Comparison of ENCODE assay signal across 39 cellular contexts in the genomic region with DNA sequence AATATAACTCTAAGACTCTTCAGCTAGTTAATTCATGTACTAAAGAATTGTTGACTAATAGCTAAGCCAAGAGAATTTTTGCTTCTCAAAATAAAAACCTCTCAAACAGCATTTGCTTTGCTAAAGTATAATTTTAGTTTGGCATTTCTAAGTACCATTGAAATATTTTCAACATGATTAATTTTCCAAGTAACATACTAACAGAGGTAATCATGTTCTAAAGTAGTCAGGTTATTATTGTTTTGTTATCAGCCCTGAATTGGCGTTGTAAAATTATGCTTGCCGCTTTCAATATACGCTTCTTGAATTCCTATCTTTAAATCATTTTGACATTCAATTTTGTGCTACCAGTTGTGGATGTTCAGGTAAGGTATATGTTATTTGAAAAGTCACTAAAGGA.
"Had no signal": no experiment of that assay in that cellular context is flagged by ENCODE, and none has a peak within 500 bp of the region (broad histone marks: within the 10 kb centered on the region; RNA-seq: fewer than 3 reads in every experiment).

No MANE protein-coding gene starts in this region.

- ATAC-seq: activated naive CD4-positive, alpha-beta T cell treated with anti-CD3 and anti-CD28 coated beads, Interleukin-2, amount 50 U/mL, for 72 hours; activated naive CD8-positive, alpha-beta T cell treated with anti-CD3 and anti-CD28 coated beads, Interleukin-2, amount 50 U/mL, for 24 hours; activated T-cell treated with anti-CD3 and anti-CD28 coated beads, Interleukin-2, amount 50 U/mL, for 4 hours; activated T-cell treated with anti-CD3 and anti-CD28 coated beads, Interleukin-2, amount 50 U/mL, for 72 hours; body of pancreas had no signal

- H3K36me3 ChIP-seq: adrenal gland, ascending aorta, brain microvascular endothelial cell, breast epithelium, cardiac muscle cell had no signal

- H3K36me3 Mint-ChIP-seq: activated naive CD4-positive, alpha-beta T cell treated with anti-CD3 and anti-CD28 coated beads, Interleukin-2, amount 10 ng/mL, durations not matched to agents 7 days and 5 days; activated naive CD4-positive, alpha-beta T cell treated with anti-CD3 and anti-CD28 coated beads, Interleukin-2, amount 50 U/mL, for 24 hours; activated naive CD4-positive, alpha-beta T cell treated with anti-CD3 and anti-CD28 coated beads, Interleukin-2, amount 50 U/mL, for 72 hours; activated naive CD8-positive, alpha-beta T cell; activated naive CD8-positive, alpha-beta T cell treated with anti-CD3 and anti-CD28 coated beads for 36 hours; activated naive CD8-positive, alpha-beta T cell treated with anti-CD3 and anti-CD28 coated beads, Interleukin-2, amount 10 ng/mL, durations not matched to agents 7 days and 5 days; brain had no signal

- FAIRE-seq: astrocyte, bronchial epithelial cell had no signal

- H3K27ac ChIP-seq: adrenal gland, ascending aorta, body of pancreas, brain microvascular endothelial cell, breast epithelium, cardiac muscle cell had no signal

- H3K9me3 Mint-ChIP-seq: activated naive CD4-positive, alpha-beta T cell treated with anti-CD3 and anti-CD28 coated beads for 36 hours; activated naive CD4-positive, alpha-beta T cell treated with anti-CD3 and anti-CD28 coated beads, Interleukin-2, amount 50 U/mL, for 24 hours; activated naive CD8-positive, alpha-beta T cell treated with anti-CD3 and anti-CD28 coated beads for 36 hours; activated naive CD8-positive, alpha-beta T cell treated with anti-CD3 and anti-CD28 coated beads, Interleukin-2, amount 50 U/mL, for 24 hours had no signal

- H3K9me3 ChIP-seq: adrenal gland, ascending aorta, body of pancreas, breast epithelium had no signal

- H3K27me3 Mint-ChIP-seq: activated naive CD4-positive, alpha-beta T cell treated with anti-CD3 and anti-CD28 coated beads, Interleukin-2, amount 10 ng/mL, durations not matched to agents 7 days and 5 days; activated naive CD4-positive, alpha-beta T cell treated with anti-CD3 and anti-CD28 coated beads, Interleukin-2, amount 50 U/mL, for 24 hours; activated naive CD8-positive, alpha-beta T cell; activated naive CD8-positive, alpha-beta T cell treated with anti-CD3 and anti-CD28 coated beads for 36 hours; activated naive CD8-positive, alpha-beta T cell treated with anti-CD3 and anti-CD28 coated beads, Interleukin-2, amount 10 ng/mL, durations not matched to agents 7 days and 5 days; activated naive CD8-positive, alpha-beta T cell treated with anti-CD3 and anti-CD28 coated beads, Interleukin-2, amount 50 U/mL, for 24 hours; activated T-cell treated with anti-CD3 and anti-CD28 coated beads, Interleukin-2, amount 50 U/mL, for 24 hours; brain; central memory CD8-positive, alpha-beta T cell had no signal

- H3K27ac Mint-ChIP-seq: activated naive CD4-positive, alpha-beta T cell treated with anti-CD3 and anti-CD28 coated beads for 36 hours; activated naive CD4-positive, alpha-beta T cell treated with anti-CD3 and anti-CD28 coated beads, Interleukin-2, amount 10 ng/mL, durations not matched to agents 7 days and 5 days; activated naive CD4-positive, alpha-beta T cell treated with anti-CD3 and anti-CD28 coated beads, Interleukin-2, amount 50 U/mL, for 24 hours; activated naive CD4-positive, alpha-beta T cell treated with anti-CD3 and anti-CD28 coated beads, Interleukin-2, amount 50 U/mL, for 72 hours; activated naive CD8-positive, alpha-beta T cell; activated naive CD8-positive, alpha-beta T cell treated with anti-CD3 and anti-CD28 coated beads for 36 hours; activated naive CD8-positive, alpha-beta T cell treated with anti-CD3 and anti-CD28 coated beads, Interleukin-2, amount 10 ng/mL, durations not matched to agents 7 days and 5 days; activated naive CD8-positive, alpha-beta T cell treated with anti-CD3 and anti-CD28 coated beads, Interleukin-2, amount 50 U/mL, for 24 hours; activated T-cell treated with anti-CD3 and anti-CD28 coated beads, Interleukin-2, amount 50 U/mL, for 24 hours; activated T-cell treated with anti-CD3 and anti-CD28 coated beads, Interleukin-2, amount 50 U/mL, for 72 hours; activated T-helper 1 cell treated with anti-CD3 and anti-CD28 coated beads, Interleukin-12 subunit alpha, Interleukin-12 subunit beta, Interleukin-2, Interleukin-4 antibody, amounts not matched to agents 30 ng/mL and 10 ng/mL and 1 ng/mL, durations not matched to agents 14 hours and 24 hours and 36 hours; activated T-helper 2 cell treated with anti-CD3 and anti-CD28 coated beads, Interferon-gamma antibody, Interleukin-2, Interleukin-4, amounts not matched to agents 10 μg/mL and 5 μg/mL and 100 μg/mL, durations not matched to agents 14 hours and 24 hours and 36 hours; brain had no signal

- H3K4me1 ChIP-seq: adrenal gland, ascending aorta, body of pancreas, breast epithelium had no signal

- H3K4me1 Mint-ChIP-seq: activated naive CD4-positive, alpha-beta T cell treated with anti-CD3 and anti-CD28 coated beads, Interleukin-2, amount 10 ng/mL, durations not matched to agents 7 days and 5 days; activated naive CD4-positive, alpha-beta T cell treated with anti-CD3 and anti-CD28 coated beads, Interleukin-2, amount 50 U/mL, for 24 hours; activated naive CD8-positive, alpha-beta T cell treated with anti-CD3 and anti-CD28 coated beads for 36 hours; activated naive CD8-positive, alpha-beta T cell treated with anti-CD3 and anti-CD28 coated beads, Interleukin-2, amount 10 ng/mL, durations not matched to agents 7 days and 5 days; activated naive CD8-positive, alpha-beta T cell treated with anti-CD3 and anti-CD28 coated beads, Interleukin-2, amount 50 U/mL, for 24 hours; central memory CD8-positive, alpha-beta T cell had no signal

- DNase-seq: activated effector memory CD4-positive, alpha-beta T cell treated with anti-CD3 and anti-CD28 coated beads, Interleukin-2, amount 50 U/mL, for 16 hours; activated effector memory CD4-positive, alpha-beta T cell treated with Interleukin-2 at 50 U/mL for 16 hours; activated gamma-delta T cell; activated gamma-delta T cell treated with Interleukin-2 at 50 U/mL for 16 hours; activated naive CD4-positive, alpha-beta T cell; activated naive CD4-positive, alpha-beta T cell treated with anti-CD3 and anti-CD28 coated beads for 36 hours; activated naive CD4-positive, alpha-beta T cell treated with anti-CD3 and anti-CD28 coated beads, Interleukin-2, amount 10 ng/mL, durations not matched to agents 7 days and 5 days; activated naive CD4-positive, alpha-beta T cell treated with anti-CD3 and anti-CD28 coated beads, Interleukin-2, amount 50 U/mL, for 16 hours; activated naive CD4-positive, alpha-beta T cell treated with Interleukin-2 at 50 U/mL for 16 hours; activated naive CD8-positive, alpha-beta T cell treated with anti-CD3 and anti-CD28 coated beads for 36 hours; activated naive CD8-positive, alpha-beta T cell treated with anti-CD3 and anti-CD28 coated beads, Interleukin-2, amount 10 ng/mL, durations not matched to agents 7 days and 5 days; activated naive CD8-positive, alpha-beta T cell treated with anti-CD3 and anti-CD28 coated beads, Interleukin-2, amount 50 U/mL, for 24 hours; activated T-cell treated with anti-CD3 and anti-CD28 coated beads, Interleukin-2, amount 50 U/mL, for 1 hour; activated T-cell treated with anti-CD3 and anti-CD28 coated beads, Interleukin-2, amount 50 U/mL, for 24 hours; activated T-cell treated with anti-CD3 and anti-CD28 coated beads, Interleukin-2, amount 50 U/mL, for 4 hours; activated T-cell treated with anti-CD3 and anti-CD28 coated beads, Interleukin-2, amount 50 U/mL, for 48 hours; activated T-cell treated with anti-CD3 and anti-CD28 coated beads, Interleukin-2, amount 50 U/mL, for 72 hours; adrenal gland; amniotic stem cell; amygdala; anterior cingulate cortex; aorta; body of pancreas; brain microvascular endothelial cell; caudate nucleus; central memory CD4-positive, alpha-beta T cell; cerebellar nuclear complex had no signal

- H3K4me3 ChIP-seq: adrenal gland, ascending aorta, body of pancreas, breast epithelium, cardiac muscle cell had no signal

- H3K4me3 Mint-ChIP-seq: activated naive CD4-positive, alpha-beta T cell treated with anti-CD3 and anti-CD28 coated beads for 36 hours; activated naive CD4-positive, alpha-beta T cell treated with anti-CD3 and anti-CD28 coated beads, Interleukin-2, amount 10 ng/mL, durations not matched to agents 7 days and 5 days; activated naive CD4-positive, alpha-beta T cell treated with anti-CD3 and anti-CD28 coated beads, Interleukin-2, amount 50 U/mL, for 24 hours; activated naive CD8-positive, alpha-beta T cell; activated naive CD8-positive, alpha-beta T cell treated with anti-CD3 and anti-CD28 coated beads for 36 hours; activated naive CD8-positive, alpha-beta T cell treated with anti-CD3 and anti-CD28 coated beads, Interleukin-2, amount 10 ng/mL, durations not matched to agents 7 days and 5 days; activated naive CD8-positive, alpha-beta T cell treated with anti-CD3 and anti-CD28 coated beads, Interleukin-2, amount 50 U/mL, for 24 hours; activated T-cell treated with anti-CD3 and anti-CD28 coated beads, Interleukin-2, amount 50 U/mL, for 24 hours; activated T-cell treated with anti-CD3 and anti-CD28 coated beads, Interleukin-2, amount 50 U/mL, for 4 hours; activated T-cell treated with anti-CD3 and anti-CD28 coated beads, Interleukin-2, amount 50 U/mL, for 72 hours; activated T-helper 1 cell treated with anti-CD3 and anti-CD28 coated beads, Interleukin-12 subunit alpha, Interleukin-12 subunit beta, Interleukin-2, Interleukin-4 antibody, amounts not matched to agents 30 ng/mL and 10 ng/mL and 1 ng/mL, durations not matched to agents 14 hours and 24 hours and 36 hours; brain; central memory CD8-positive, alpha-beta T cell had no signal

- H3K27me3 ChIP-seq: adrenal gland, ascending aorta, body of pancreas, brain microvascular endothelial cell, breast epithelium, cardiac muscle cell had no signal
